14 cellular contexts compared by ENCODE assay signal in the genomic region with DNA sequence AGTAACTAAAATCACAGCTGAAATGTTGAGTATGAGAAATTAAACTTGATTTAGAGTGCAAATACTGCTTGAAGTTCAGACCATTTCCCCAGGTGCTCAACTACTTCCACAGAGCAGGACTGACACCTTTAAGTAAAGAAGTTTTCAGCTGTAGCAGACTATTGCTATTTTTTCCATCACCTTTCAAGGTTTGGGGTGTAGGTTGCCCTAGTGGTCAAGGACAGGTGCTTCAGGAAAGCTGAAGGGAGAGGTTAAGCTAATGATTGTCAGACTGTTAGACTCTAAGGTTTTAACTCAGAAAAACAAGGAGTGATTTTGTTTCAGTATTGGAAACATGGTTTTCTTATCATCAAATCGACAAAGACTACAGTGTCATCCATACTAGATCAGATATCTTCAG.
DNase-seq lines count a peak whose midpoint lies in the region; ATAC-seq, FAIRE-seq and TF ChIP-seq lines count a peak whose summit lies in the region.
"Had no signal": no experiment of that assay in that cellular context is flagged by ENCODE, and none has a peak within 500 bp of the region (broad histone marks: within the 10 kb centered on the region; RNA-seq: fewer than 3 reads in every experiment).

No MANE protein-coding gene starts in this region.

- no peak overlapping the region for H3K9ac ChIP-seq in H1 (replicated peaks in 1 of 4; ENCODE audit: extremely low read depth in 1 of 4, low read depth in 3 of 4, low read length in 3 of 4)

- H3K79me1 ChIP-seq in H1 (ENCODE audit: low read depth, low read length): no peaks in the 10 kb centered on the region

- H3K27ac Mint-ChIP-seq in mesothelial cell of epicardium: no peak overlapping the region

- no peaks in the 10 kb centered on the region for H3K27me3 Mint-ChIP-seq in mesothelial cell of epicardium (ENCODE audit: low read depth)

- H3K36me3 Mint-ChIP-seq in mesothelial cell of epicardium: no peaks in the 10 kb centered on the region

- no peak overlapping the region for H4K8ac ChIP-seq in H1 (ENCODE audit: extremely low read depth, insufficient read depth, low read length)

- H3K36me3 ChIP-seq in BE2C (no peaks in the 10 kb centered on the region), H1 (ENCODE audit: control insufficient read depth in 2 of 4, insufficient read depth in 4 of 4, low read length in 3 of 4) (no peaks in the 10 kb centered on the region)
- H3K36me3 ChIP-seq: prostate gland had no signal

- peak in 1 of 2 experiments; percentile 21; a peak in 2 of 4 replicates for TF ChIP-seq RAD21 in H1 (IDR thresholded peaks at IDR 0.05 in 1 of 2, conservative IDR thresholded peaks at IDR 0.05 in 1 of 2; ENCODE audit: low read depth in 2 of 2, low read length in 2 of 2)

- H4K20me1 ChIP-seq in H1 (replicated peaks in 1 of 2; ENCODE audit: control insufficient read depth in 1 of 2, insufficient read depth in 2 of 2, low read length in 2 of 2): no peaks in the 10 kb centered on the region

- H3K18ac ChIP-seq in H1 (ENCODE audit: extremely low read depth, low read length): no peak overlapping the region

- FAIRE-seq in H1 (lab: Jason Lieb, UNC): no peak
- no peak for FAIRE-seq in H54 (lab: Jason Lieb, UNC)

- H2BK5ac ChIP-seq in H1 (ENCODE audit: low read depth, low read length): no peak overlapping the region

- H3K9me3 ChIP-seq in BE2C: no peaks in the 10 kb centered on the region
- H3K9me3 ChIP-seq in H1 (ENCODE audit: insufficient read depth in 2 of 2, low read depth in 1 of 2, low read length in 1 of 2): no peaks in the 10 kb centered on the region
- H3K9me3 ChIP-seq: prostate gland had no signal

- no peak overlapping the region for H2BK15ac ChIP-seq in H1 (ENCODE audit: low read length)

- no peaks in the 10 kb centered on the region for H3K79me2 ChIP-seq in H1 (ENCODE audit: control insufficient read depth in 1 of 2, insufficient read depth in 2 of 2, low read length in 2 of 2)

- POLR2A ChIA-PET in H1 (lab: Charles Lee; ENCODE audit: partially characterized antibody): no interaction called here

- no peak overlapping the region for H3K4me3 Mint-ChIP-seq in mesothelial cell of epicardium

- H3K56ac ChIP-seq in H1 (replicated peaks; ENCODE audit: insufficient read length, low read depth, low read length): no peak overlapping the region

- TF ChIP-seq POLR2A in H1 (IDR thresholded peaks at IDR 0.05; ENCODE audit: control extremely low read depth in 1 of 2, low read depth in 2 of 2, low read length in 2 of 2) (no peak), H54 (IDR thresholded peaks at IDR 0.05; ENCODE audit: low read depth, low read length) (no peak)

- no peak overlapping the region for H3K27ac ChIP-seq in H1 (ENCODE audit: low read depth, low read length)
- H3K27ac ChIP-seq: prostate gland had no signal

- H2BK20ac ChIP-seq in H1 (ENCODE audit: low read length): no peak overlapping the region

- H4K5ac ChIP-seq in H1 (ENCODE audit: insufficient read length, low read depth, low read length): no peak overlapping the region

- no peak overlapping the region for H4K91ac ChIP-seq in H1 (replicated peaks; ENCODE audit: insufficient read length, low read length)

- H3K4me1 Mint-ChIP-seq in mesothelial cell of epicardium: peaks cover 15% of the 10 kb centered on the region

- H2BK120ac ChIP-seq in H1 (replicated peaks; ENCODE audit: low read depth, low read length): no peak overlapping the region

- no peak overlapping the region for H3K4ac ChIP-seq in H1 (replicated peaks; ENCODE audit: insufficient read length, low read depth, low read length)

- H3K14ac ChIP-seq in H1 (ENCODE audit: insufficient read length): no peak overlapping the region

- ATAC-seq in GM18909 (IDR thresholded peaks at IDR 0.05; ENCODE audit: poor library complexity, unreplicated experiment) (peak; percentile 71), HG02938 (IDR thresholded peaks at IDR 0.05; ENCODE audit: unreplicated experiment) (peak; percentile 79)
- ATAC-seq: esophagus mucosa had no signal

- WGBS in H1 (ENCODE audit: extremely low coverage in 1 of 2, insufficient coverage in 1 of 2, insufficient read length in 1 of 2, insufficient replicate concordance in 2 of 2, low coverage in 1 of 2, low lambda C conversion rate in 2 of 2, missing lambda C conversion rate in 1 of 2), 2 experiments: 92% methylated on average over 1 of the region's 1 CpG; no CpG with 5 or more reads in 1 of the 2 experiments

- no peak overlapping the region for H2BK12ac ChIP-seq in H1 (ENCODE audit: low read depth, low read length)

- H3K4me1 ChIP-seq in BE2C: no peaks in the 10 kb centered on the region
- no peaks in the 10 kb centered on the region for H3K4me1 ChIP-seq in H1 (replicated peaks in 1 of 4; ENCODE audit: control insufficient read depth in 3 of 4, insufficient read depth in 4 of 4, low read length in 3 of 4)
- H3K4me1 ChIP-seq: prostate gland had no signal

- no peak overlapping the region for H3K4me2 ChIP-seq in H1 (ENCODE audit: insufficient read depth in 1 of 2, low read depth in 2 of 2, low read length in 2 of 2)

- no peaks in the 10 kb centered on the region for H3K23me2 ChIP-seq in H1 (ENCODE audit: low read depth, low read length)

- H3K23ac ChIP-seq in H1 (ENCODE audit: insufficient read length): no peak overlapping the region

- no peak for TF ChIP-seq EP300 in H1 (IDR thresholded peaks at IDR 0.05; ENCODE audit: borderline replicate concordance in 1 of 2, low read depth in 2 of 2, low read length in 2 of 2)

- H3K9me3 Mint-ChIP-seq in mesothelial cell of epicardium: no peaks in the 10 kb centered on the region

- no peaks in the 10 kb centered on the region; the same call in 1 of the 2 replicates for H3K27me3 ChIP-seq in BE2C
- H3K27me3 ChIP-seq in H1 (replicated peaks in 1 of 4; ENCODE audit: control insufficient read depth in 3 of 4, extremely low read depth in 1 of 4, insufficient read depth in 3 of 4, low read length in 3 of 4): no peaks in the 10 kb centered on the region

- DNase-seq in BE2C (no peak), H1 (ENCODE audit: low read depth in 1 of 2, low spot score in 2 of 2) (no peak), mesothelial cell of epicardium (ENCODE audit: low spot score in 2 of 2, unreplicated experiment in 2 of 2) (no peak), NCI-H1417 treated with DMSO at 0.1 percent for 48 hours (lab: John Stamatoyannopoulos, UW) (no peak), H54 (ENCODE audit: insufficient read length, low spot score) (no peak), NCI-H226 (no peak)
- DNase-seq: activated naive CD4-positive, alpha-beta T cell treated with Interleukin-2 at 50 U/mL for 16 hours; cerebellar nuclear complex; NCI-H69; SIG-M5 had no signal

- no peak overlapping the region for H2AFZ ChIP-seq in H1 (ENCODE audit: low read length)

- H3K4me3 ChIP-seq in BE2C (ENCODE audit: low read depth, low read length) (no peak overlapping the region), H1 (ENCODE audit: extremely low read depth in 1 of 4, insufficient read depth in 2 of 4, low read depth in 3 of 4, low read length in 4 of 4) (no peak overlapping the region)
- H3K4me3 ChIP-seq: prostate gland had no signal

- peak; percentile 14; the same call in 1 of the 2 replicates for TF ChIP-seq CTCF in BE2C (IDR thresholded peaks at IDR 0.05; ENCODE audit: low read depth, low read length)
- peak in 2 of 3 experiments; percentile 33 to 53; a peak in 3 of 4 replicates for TF ChIP-seq CTCF in H1 (IDR thresholded peaks at IDR 0.05; ENCODE audit: control extremely low read depth in 1 of 3, insufficient read depth in 1 of 3, low read depth in 1 of 3, low read length in 3 of 3)
- no peak for TF ChIP-seq CTCF in mesothelial cell of epicardium (IDR thresholded peaks at IDR 0.05; ENCODE audit: unreplicated experiment)

- CTCF ChIA-PET in H1 (lab: Charles Lee; ENCODE audit: partially characterized antibody): interaction anchor here (0.6 to 4.4 kb wide), 24 partner anchors 9 to 882 kb away, joined by 3 to 53 read pairs (median 4); no protein-coding TSS in a partner anchor

- no peak overlapping the region for H2AK5ac ChIP-seq in H1 (ENCODE audit: low read depth, low read length)

TF ChIP-seq in H1, 55 proteins besides CTCF, POLR2A, EP300 and RAD21:
- no peak for TF ChIP-seq TAF1 (IDR thresholded peaks at IDR 0.05; ENCODE audit: low read depth, low read length)
- no peak for TF ChIP-seq JUN (IDR thresholded peaks at IDR 0.05; ENCODE audit: low read depth, low read length)
- TF ChIP-seq TBP (IDR thresholded peaks at IDR 0.05; ENCODE audit: low read depth, low read length): no peak
- no peak for TF ChIP-seq MAFK (IDR thresholded peaks at IDR 0.05; ENCODE audit: low read depth, low read length)
- no peak for TF ChIP-seq BRCA1 (IDR thresholded peaks at IDR 0.05; ENCODE audit: low read depth, low read length)
- no peak for TF ChIP-seq HDAC2 (IDR thresholded peaks at IDR 0.05; ENCODE audit: borderline replicate concordance in 1 of 2, low read depth in 2 of 2, low read length in 2 of 2)
- TF ChIP-seq SIN3A (conservative IDR thresholded peaks at IDR 0.05 in 1 of 2, IDR thresholded peaks at IDR 0.05 in 1 of 2; ENCODE audit: low read depth in 1 of 2, low read length in 2 of 2): no peak
